ENCODE assay signal across 1 cellular context in genomic region chr16:87126403-87127025, GRCh38.
TF ChIP-seq lines count a peak whose summit lies in the region.

No MANE protein-coding gene starts in this region.

TF ChIP-seq in HepG2, 621 proteins besides CTCF, POLR2A, EP300 and RAD21 (continued from another document):
- no peak for TF ChIP-seq TFE3 (CRISPR knock-in tag; IDR thresholded peaks at IDR 0.05)
- TF ChIP-seq CCDC6 (CRISPR knock-in tag; IDR thresholded peaks at IDR 0.05), result no peak
- TF ChIP-seq HMGXB3 (CRISPR knock-in tag; IDR thresholded peaks at IDR 0.05; ENCODE audit: borderline replicate concordance), result no peak
- TF ChIP-seq ZNF790 (CRISPR knock-in tag; IDR thresholded peaks at IDR 0.05; ENCODE audit: borderline replicate concordance), result no peak
TF ChIP-seq in HepG2: peak in this region for 1.
